20 cellular contexts compared by ENCODE assay signal in genomic region chr3:147529551-147529950, GRCh38.
"Had no signal": no experiment of that assay in that cellular context is flagged by ENCODE, and none has a peak within 500 bp of the region (broad histone marks: within the 10 kb centered on the region; RNA-seq: fewer than 3 reads in every experiment).

No MANE protein-coding gene starts in this region.

- H3K36me3 ChIP-seq: esophagus muscularis mucosa, gastroesophageal sphincter, right lobe of liver, tibial nerve had no signal

- H3K27me3 Mint-ChIP-seq: dendritic cell treated with granulocyte-macrophage colony-stimulating factor and Interleukin-4, amounts not matched to agents 40 ng/mL and 50 ng/mL, for 4 days; effector memory CD8-positive, alpha-beta T cell; naive thymus-derived CD4-positive, alpha-beta T cell had no signal

- H3K9me3 ChIP-seq: right lobe of liver, testis had no signal

- H3K4me3 Mint-ChIP-seq: dendritic cell treated with granulocyte-macrophage colony-stimulating factor and Interleukin-4, amounts not matched to agents 40 ng/mL and 50 ng/mL, for 4 days; effector memory CD8-positive, alpha-beta T cell; naive thymus-derived CD4-positive, alpha-beta T cell; nephron progenitor cell; stimulated activated effector memory CD8-positive, alpha-beta T cell treated with anti-CD3 and anti-CD28 coated beads, Interleukin-12 subunit alpha, Interleukin-12 subunit beta, amount 100 ng/mL, for 72 hours had no signal

- H3K27ac Mint-ChIP-seq: dendritic cell treated with granulocyte-macrophage colony-stimulating factor and Interleukin-4, amounts not matched to agents 40 ng/mL and 50 ng/mL, for 4 days; effector memory CD8-positive, alpha-beta T cell; naive thymus-derived CD4-positive, alpha-beta T cell; nephron progenitor cell; stimulated activated effector memory CD8-positive, alpha-beta T cell treated with anti-CD3 and anti-CD28 coated beads, Interleukin-12 subunit alpha, Interleukin-12 subunit beta, amount 100 ng/mL, for 72 hours had no signal

- H3K27me3 ChIP-seq: esophagus muscularis mucosa, gastroesophageal sphincter, right lobe of liver, testis, tibial nerve had no signal

- H3K27ac ChIP-seq: epithelial cell of prostate, esophagus muscularis mucosa, gastroesophageal sphincter, psoas muscle, right lobe of liver, testis, tibial nerve had no signal

- H3K4me3 ChIP-seq: esophagus muscularis mucosa, gastroesophageal sphincter, psoas muscle, right lobe of liver, testis, tibial nerve had no signal

- H3K4me1 ChIP-seq: esophagus muscularis mucosa, gastroesophageal sphincter, psoas muscle, right lobe of liver, testis, tibial nerve had no signal

- H3K4me1 Mint-ChIP-seq: naive thymus-derived CD4-positive, alpha-beta T cell; nephron progenitor cell; stimulated activated effector memory CD8-positive, alpha-beta T cell treated with anti-CD3 and anti-CD28 coated beads, Interleukin-12 subunit alpha, Interleukin-12 subunit beta, amount 100 ng/mL, for 72 hours had no signal

- DNase-seq: effector memory CD8-positive, alpha-beta T cell; glutamatergic neuron; islet precursor cell; mammary epithelial cell; naive thymus-derived CD4-positive, alpha-beta T cell; nephron progenitor cell; psoas muscle; retina; right lobe of liver; stimulated activated CD4-positive, alpha-beta T cell treated with anti-CD3 and anti-CD28 coated beads, Interleukin-4, amount 100 ng/mL, for 1 hour; stimulated activated CD8-positive, alpha-beta memory T cell treated with anti-CD3 and anti-CD28 coated beads, Interleukin-4, amount 100 ng/mL, for 48 hours; stimulated activated naive CD8-positive, alpha-beta T cell treated with anti-CD3 and anti-CD28 coated beads, Interleukin-15, Interleukin-2, amounts not matched to agents 100 U/mL and 50 U/mL, for 24 hours; testis had no signal

- ATAC-seq: effector memory CD8-positive, alpha-beta T cell; gastroesophageal sphincter; left lobe of liver; naive thymus-derived CD4-positive, alpha-beta T cell; psoas muscle; right lobe of liver; stimulated activated effector memory CD8-positive, alpha-beta T cell treated with anti-CD3 and anti-CD28 coated beads, Interleukin-12 subunit alpha, Interleukin-12 subunit beta, amount 100 ng/mL, for 72 hours; stimulated activated naive CD8-positive, alpha-beta T cell treated with anti-CD3 and anti-CD28 coated beads, Interleukin-15, Interleukin-2, amounts not matched to agents 100 U/mL and 50 U/mL, for 24 hours had no signal
